Comparison of ENCODE assay signal across 1 cellular context in genomic region chr6:15343490-15344185, GRCh38.
A peak's percentile ranks its signal among the peaks of the same experiment; 100 is the strongest.
TF ChIP-seq lines count a peak whose summit lies in the region.

No MANE protein-coding gene starts in this region.

TF ChIP-seq in SK-N-SH, 30 proteins besides CTCF, POLR2A, EP300 and RAD21 (continued from another document):
- TF ChIP-seq ZBTB33 (IDR thresholded peaks at IDR 0.05; ENCODE audit: borderline replicate concordance, low read depth) (no peak), GABPA (IDR thresholded peaks at IDR 0.05; ENCODE audit: low read depth) (no peak), RCOR1 (IDR thresholded peaks at IDR 0.05; ENCODE audit: low read length) (peak; percentile 97), NFIC (IDR thresholded peaks at IDR 0.05; ENCODE audit: borderline replicate concordance) (peak; percentile 28; the same call in 1 of the 2 replicates), JUND (IDR thresholded peaks at IDR 0.05) (0 out of 2 replicates have a peak, but pooled peaks have one; percentile 29), CHD2 (IDR thresholded peaks at IDR 0.05; ENCODE audit: low read length, partially characterized antibody) (peak; percentile 82), PBX3 (IDR thresholded peaks at IDR 0.05) (peak; percentile 85), IRF3 (IDR thresholded peaks at IDR 0.05; ENCODE audit: low read depth, low read length) (no peak), POLR2AphosphoS5 (IDR thresholded peaks at IDR 0.05; ENCODE audit: low read depth, low read length) (peak; percentile 83)
